Comparison of ENCODE assay signal across 1 cellular context in the genomic region with DNA sequence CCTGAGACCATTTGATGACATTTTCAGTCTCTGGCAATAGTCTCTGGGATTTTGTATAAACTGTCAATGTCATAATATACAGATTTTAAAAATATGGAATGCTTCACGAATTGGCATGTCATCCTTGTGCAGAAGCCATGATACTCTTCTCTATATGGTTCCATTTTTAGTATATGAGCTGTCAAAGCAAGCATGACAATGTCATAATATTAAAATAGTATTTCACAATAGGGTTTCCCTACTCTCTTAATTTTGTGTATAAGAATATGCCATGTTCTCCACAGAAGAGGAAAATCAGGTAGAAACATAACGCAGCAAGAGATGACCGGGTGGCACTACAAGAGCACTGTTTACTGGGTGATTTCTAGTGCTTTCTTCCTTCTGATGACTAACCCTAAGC.
TF ChIP-seq lines count a peak whose summit lies in the region.

No MANE protein-coding gene starts in this region.

TF ChIP-seq in IMR-90, 13 proteins besides CTCF, POLR2A, EP300 and RAD21:
- TF ChIP-seq CEBPB (IDR thresholded peaks at IDR 0.05; ENCODE audit: low read depth, low read length) (peak; percentile 47), FOS (IDR thresholded peaks at IDR 0.05; ENCODE audit: low read depth, low read length) (no peak)
